ENCODE assay signal across 23 cellular contexts in the genomic region with DNA sequence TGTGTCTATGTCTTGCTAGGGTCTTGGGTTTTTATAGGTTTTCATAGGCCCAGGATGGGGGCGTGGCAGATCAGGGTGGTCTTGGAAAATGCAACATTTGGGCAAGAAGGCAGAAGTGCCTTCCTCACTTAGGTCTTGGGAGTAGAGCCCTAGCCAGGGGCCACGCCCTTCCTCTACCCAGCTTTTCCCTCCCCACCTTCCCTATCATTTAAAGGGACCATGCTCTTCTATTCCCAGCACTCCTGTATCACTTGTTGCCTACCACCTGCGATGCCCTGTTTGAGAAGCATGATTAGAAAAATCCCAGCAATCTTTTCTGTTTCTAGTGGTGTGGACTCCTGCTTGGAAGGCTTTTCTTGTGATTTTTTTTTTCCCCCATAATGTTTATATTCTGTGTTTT.
A peak's percentile ranks its signal among the peaks of the same experiment; 100 is the strongest.
DNase-seq lines count a peak whose midpoint lies in the region; ATAC-seq and TF ChIP-seq lines count a peak whose summit lies in the region.
"Had no signal": no experiment of that assay in that cellular context is flagged by ENCODE, and none has a peak within 500 bp of the region (broad histone marks: within the 10 kb centered on the region; RNA-seq: fewer than 3 reads in every experiment).

No MANE protein-coding gene starts in this region.

- CTCF ChIA-PET in activated CD8-positive, alpha-beta memory T cell treated with anti-CD3 and anti-CD28 coated beads, Interleukin-2, amount 10 ng/mL, durations not matched to agents 7 days and 5 days (lab: Charles Lee): interaction anchor here (1.8 kb wide), 1 partner anchor 725 kb away, joined by 4 read pairs; no protein-coding TSS in a partner anchor
- CTCF ChIA-PET in T-cell (lab: Charles Lee): interaction anchor here in 1 of 2 donors (0.6 kb wide), 1 partner anchor 973 kb away, joined by 3 read pairs; no protein-coding TSS in a partner anchor

- POLR2A ChIA-PET in T-cell (lab: Charles Lee): interaction anchor here in 1 of 2 donors (0.6 kb wide), 1 partner anchor 182 kb away, joined by 10 read pairs; no protein-coding TSS in a partner anchor

- no peak overlapping the region for H3K4me3 Mint-ChIP-seq in activated CD8-positive, alpha-beta memory T cell treated with anti-CD3 and anti-CD28 coated beads, Interleukin-2, amount 10 ng/mL, durations not matched to agents 7 days and 5 days
- no peak overlapping the region for H3K4me3 Mint-ChIP-seq in T-cell
- no peak overlapping the region for H3K4me3 Mint-ChIP-seq in effector memory CD8-positive, alpha-beta T cell
- H3K4me3 Mint-ChIP-seq in stimulated activated effector memory CD8-positive, alpha-beta T cell treated with anti-CD3 and anti-CD28 coated beads, Interleukin-12 subunit alpha, Interleukin-12 subunit beta, amount 100 ng/mL, for 72 hours: no peak overlapping the region
- H3K4me3 Mint-ChIP-seq: naive thymus-derived CD8-positive, alpha-beta T cell had no signal

- peaks cover 96% of the 10 kb centered on the region for H3K4me1 Mint-ChIP-seq in activated CD8-positive, alpha-beta memory T cell treated with anti-CD3 and anti-CD28 coated beads, Interleukin-2, amount 10 ng/mL, durations not matched to agents 7 days and 5 days
- H3K4me1 Mint-ChIP-seq in T-cell: peaks cover 93 to 97% (median 96%) of the 10 kb centered on the region in 3 donors
- peaks cover 57 to 88% of the 10 kb centered on the region in 2 donors for H3K4me1 Mint-ChIP-seq in effector memory CD8-positive, alpha-beta T cell (ENCODE audit: low read depth in 2 of 2)
- H3K4me1 Mint-ChIP-seq in stimulated activated effector memory CD8-positive, alpha-beta T cell treated with anti-CD3 and anti-CD28 coated beads, Interleukin-12 subunit alpha, Interleukin-12 subunit beta, amount 100 ng/mL, for 72 hours: peaks cover 89% of the 10 kb centered on the region

- no peaks in the 10 kb centered on the region for H3K9me3 ChIP-seq in upper lobe of left lung
- H3K9me3 ChIP-seq in effector memory CD4-positive, alpha-beta T cell (ENCODE audit: control insufficient read depth, low read length): no peaks in the 10 kb centered on the region
- H3K9me3 ChIP-seq: colonic mucosa, HAP-1, sigmoid colon had no signal

- no peaks in the 10 kb centered on the region for H3K27me3 Mint-ChIP-seq in activated CD8-positive, alpha-beta memory T cell treated with anti-CD3 and anti-CD28 coated beads, Interleukin-2, amount 10 ng/mL, durations not matched to agents 7 days and 5 days
- no peaks in the 10 kb centered on the region for H3K27me3 Mint-ChIP-seq in T-cell
- no peaks in the 10 kb centered on the region for H3K27me3 Mint-ChIP-seq in effector memory CD8-positive, alpha-beta T cell
- H3K27me3 Mint-ChIP-seq: naive thymus-derived CD8-positive, alpha-beta T cell had no signal

- DNase-seq in activated CD8-positive, alpha-beta memory T cell treated with anti-CD3 and anti-CD28 coated beads, Interleukin-2, amount 10 ng/mL, durations not matched to agents 7 days and 5 days: no peak
- DNase-seq in activated CD8-positive, alpha-beta memory T cell treated with anti-CD3 and anti-CD28 coated beads, Interleukin-2, amount 50 U/mL, for 4 hours: no peak
- DNase-seq in T-cell: no peak
- DNase-seq in effector memory CD8-positive, alpha-beta T cell: no peak
- no peak for DNase-seq in stimulated activated effector memory CD8-positive, alpha-beta T cell treated with anti-CD3 and anti-CD28 coated beads, Interleukin-12 subunit alpha, Interleukin-12 subunit beta, amount 100 ng/mL, for 72 hours (ENCODE audit: low spot score in 2 of 2)
- no peak for DNase-seq in upper lobe of left lung
- no peak for DNase-seq in NCI-H774 (lab: John Stamatoyannopoulos, UW)
- no peak for DNase-seq in effector memory CD4-positive, alpha-beta T cell
- DNase-seq: activated CD4-positive, CD25-positive, alpha-beta regulatory T cell; brain microvascular endothelial cell; colonic mucosa; foreskin keratinocyte; GDM1; kidney; naive thymus-derived CD8-positive, alpha-beta T cell; NCI-H1417 treated with DMSO at 0.1 percent for 48 hours; PC-3; SHP77 treated with DMSO at 0.1 percent for 48 hours; sigmoid colon; stomach had no signal

- H3K4me1 ChIP-seq in upper lobe of left lung: peaks cover 47 to 61% (median 50%) of the 10 kb centered on the region in 4 donors
- H3K4me1 ChIP-seq in effector memory CD4-positive, alpha-beta T cell (ENCODE audit: control insufficient read depth, insufficient read depth, low read length, poor library complexity, severe bottlenecking): peaks cover 33% of the 10 kb centered on the region
- H3K4me1 ChIP-seq: colonic mucosa had no signal

- 71 to 85% methylated on average over 3 of the region's 3 CpGs for WGBS in upper lobe of left lung, 2 donors

- no peaks in the 10 kb centered on the region for H3K36me3 ChIP-seq in upper lobe of left lung
- no peaks in the 10 kb centered on the region for H3K36me3 ChIP-seq in effector memory CD4-positive, alpha-beta T cell (ENCODE audit: control insufficient read depth, insufficient read depth, low read length)
- H3K36me3 ChIP-seq: brain microvascular endothelial cell, colonic mucosa, HAP-1, sigmoid colon, stomach had no signal

- no peaks in the 10 kb centered on the region for H3K9me3 Mint-ChIP-seq in activated CD8-positive, alpha-beta memory T cell treated with anti-CD3 and anti-CD28 coated beads, Interleukin-2, amount 10 ng/mL, durations not matched to agents 7 days and 5 days (ENCODE audit: low read depth)
- no peaks in the 10 kb centered on the region for H3K9me3 Mint-ChIP-seq in T-cell
- H3K9me3 Mint-ChIP-seq in effector memory CD8-positive, alpha-beta T cell: no peaks in the 10 kb centered on the region
- H3K9me3 Mint-ChIP-seq in stimulated activated effector memory CD8-positive, alpha-beta T cell treated with anti-CD3 and anti-CD28 coated beads, Interleukin-12 subunit alpha, Interleukin-12 subunit beta, amount 100 ng/mL, for 72 hours: no peaks in the 10 kb centered on the region
- H3K9me3 Mint-ChIP-seq: naive thymus-derived CD8-positive, alpha-beta T cell had no signal

- H3K27me3 ChIP-seq in upper lobe of left lung: no peaks in the 10 kb centered on the region
- H3K27me3 ChIP-seq in effector memory CD4-positive, alpha-beta T cell (replicated peaks; ENCODE audit: control insufficient read depth, insufficient read depth, low read length, poor library complexity, severe bottlenecking): no peaks in the 10 kb centered on the region
- H3K27me3 ChIP-seq: brain microvascular endothelial cell, colonic mucosa, foreskin keratinocyte, sigmoid colon, stomach had no signal

- no peak overlapping the region for H3K27ac ChIP-seq in upper lobe of left lung
- no peak overlapping the region for H3K27ac ChIP-seq in effector memory CD4-positive, alpha-beta T cell (ENCODE audit: insufficient read depth, low read length, poor library complexity, severe bottlenecking)
- H3K27ac ChIP-seq: brain microvascular endothelial cell, colonic mucosa, epithelial cell of prostate, foreskin keratinocyte, sigmoid colon, stomach had no signal

- no peak for TF ChIP-seq POLR2A in upper lobe of left lung (IDR thresholded peaks at IDR 0.05)

- no peak for TF ChIP-seq EP300 in upper lobe of left lung (IDR thresholded peaks at IDR 0.05)

- peak overlapping the region; percentile 30 for H3K27ac Mint-ChIP-seq in activated CD8-positive, alpha-beta memory T cell treated with anti-CD3 and anti-CD28 coated beads, Interleukin-2, amount 10 ng/mL, durations not matched to agents 7 days and 5 days
- H3K27ac Mint-ChIP-seq in T-cell: peak overlapping the region; percentile 5 to 50
- peak overlapping the region; percentile 44 to 73 for H3K27ac Mint-ChIP-seq in effector memory CD8-positive, alpha-beta T cell
- peak overlapping the region; percentile 68 for H3K27ac Mint-ChIP-seq in stimulated activated effector memory CD8-positive, alpha-beta T cell treated with anti-CD3 and anti-CD28 coated beads, Interleukin-12 subunit alpha, Interleukin-12 subunit beta, amount 100 ng/mL, for 72 hours

- ATAC-seq in activated CD8-positive, alpha-beta memory T cell treated with anti-CD3 and anti-CD28 coated beads, Interleukin-2, amount 10 ng/mL, durations not matched to agents 7 days and 5 days: no peak
- ATAC-seq in T-cell (replicated peaks in 1 of 4) (no peak), upper lobe of left lung (ENCODE audit: low FRiP score in 2 of 2) (no peak)
- ATAC-seq in effector memory CD8-positive, alpha-beta T cell (replicated peaks): no peak
- ATAC-seq in stimulated activated effector memory CD8-positive, alpha-beta T cell treated with anti-CD3 and anti-CD28 coated beads, Interleukin-12 subunit alpha, Interleukin-12 subunit beta, amount 100 ng/mL, for 72 hours: no peak
- ATAC-seq: foreskin keratinocyte; HepG2; naive thymus-derived CD8-positive, alpha-beta T cell; PC-3 had no signal

- no peak overlapping the region for H3K4me3 ChIP-seq in upper lobe of left lung
- H3K4me3 ChIP-seq in effector memory CD4-positive, alpha-beta T cell (ENCODE audit: insufficient read depth, low read depth, low read length, poor library complexity, severe bottlenecking): no peak overlapping the region
- H3K4me3 ChIP-seq: colonic mucosa, HAP-1, sigmoid colon, stomach had no signal

- H3K36me3 Mint-ChIP-seq in activated CD8-positive, alpha-beta memory T cell treated with anti-CD3 and anti-CD28 coated beads, Interleukin-2, amount 10 ng/mL, durations not matched to agents 7 days and 5 days: peaks cover 12% of the 10 kb centered on the region
- peaks cover 6% of the 10 kb centered on the region for H3K36me3 Mint-ChIP-seq in T-cell
- peaks cover 7% of the 10 kb centered on the region for H3K36me3 Mint-ChIP-seq in effector memory CD8-positive, alpha-beta T cell (ENCODE audit: insufficient read depth)
- H3K36me3 Mint-ChIP-seq in stimulated activated effector memory CD8-positive, alpha-beta T cell treated with anti-CD3 and anti-CD28 coated beads, Interleukin-12 subunit alpha, Interleukin-12 subunit beta, amount 100 ng/mL, for 72 hours: peaks cover 21% of the 10 kb centered on the region
- H3K36me3 Mint-ChIP-seq: naive thymus-derived CD8-positive, alpha-beta T cell had no signal

- no peak for TF ChIP-seq CTCF in upper lobe of left lung (IDR thresholded peaks at IDR 0.05)
